1 cellular context compared by ENCODE assay signal in the genomic region with DNA sequence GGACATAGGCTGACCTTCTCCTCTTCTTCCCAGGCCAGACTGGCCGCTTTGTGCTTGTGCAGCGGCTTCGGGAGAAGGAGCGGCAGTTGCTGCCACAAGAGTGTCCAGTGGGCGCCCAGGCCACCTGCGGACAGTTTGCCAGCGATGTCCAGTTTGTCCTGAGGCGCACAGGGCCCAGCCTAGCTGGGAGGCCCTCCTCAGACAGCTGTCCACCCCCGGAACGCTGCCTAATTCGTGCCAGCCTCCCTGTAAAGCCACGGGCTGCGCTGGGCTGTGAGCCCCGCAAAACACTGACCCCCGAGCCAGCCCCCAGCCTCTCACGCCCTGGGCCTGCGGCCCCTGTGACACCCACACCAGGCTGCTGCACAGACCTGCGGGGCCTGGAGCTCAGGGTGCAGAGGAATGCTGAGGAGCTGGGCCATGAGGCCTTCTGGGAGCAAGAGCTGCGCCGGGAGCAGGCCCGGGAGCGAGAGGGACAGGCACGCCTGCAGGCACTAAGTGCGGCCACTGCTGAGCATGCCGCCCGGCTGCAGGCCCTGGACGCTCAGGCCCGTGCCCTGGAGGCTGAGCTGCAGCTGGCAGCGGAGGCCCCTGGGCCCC.
TF ChIP-seq lines count a peak whose summit lies in the region.

No MANE protein-coding gene starts in this region.

TF ChIP-seq in liver, 16 proteins besides CTCF, POLR2A, EP300 and RAD21 (continued from another document):
- TF ChIP-seq, protein P1, sequence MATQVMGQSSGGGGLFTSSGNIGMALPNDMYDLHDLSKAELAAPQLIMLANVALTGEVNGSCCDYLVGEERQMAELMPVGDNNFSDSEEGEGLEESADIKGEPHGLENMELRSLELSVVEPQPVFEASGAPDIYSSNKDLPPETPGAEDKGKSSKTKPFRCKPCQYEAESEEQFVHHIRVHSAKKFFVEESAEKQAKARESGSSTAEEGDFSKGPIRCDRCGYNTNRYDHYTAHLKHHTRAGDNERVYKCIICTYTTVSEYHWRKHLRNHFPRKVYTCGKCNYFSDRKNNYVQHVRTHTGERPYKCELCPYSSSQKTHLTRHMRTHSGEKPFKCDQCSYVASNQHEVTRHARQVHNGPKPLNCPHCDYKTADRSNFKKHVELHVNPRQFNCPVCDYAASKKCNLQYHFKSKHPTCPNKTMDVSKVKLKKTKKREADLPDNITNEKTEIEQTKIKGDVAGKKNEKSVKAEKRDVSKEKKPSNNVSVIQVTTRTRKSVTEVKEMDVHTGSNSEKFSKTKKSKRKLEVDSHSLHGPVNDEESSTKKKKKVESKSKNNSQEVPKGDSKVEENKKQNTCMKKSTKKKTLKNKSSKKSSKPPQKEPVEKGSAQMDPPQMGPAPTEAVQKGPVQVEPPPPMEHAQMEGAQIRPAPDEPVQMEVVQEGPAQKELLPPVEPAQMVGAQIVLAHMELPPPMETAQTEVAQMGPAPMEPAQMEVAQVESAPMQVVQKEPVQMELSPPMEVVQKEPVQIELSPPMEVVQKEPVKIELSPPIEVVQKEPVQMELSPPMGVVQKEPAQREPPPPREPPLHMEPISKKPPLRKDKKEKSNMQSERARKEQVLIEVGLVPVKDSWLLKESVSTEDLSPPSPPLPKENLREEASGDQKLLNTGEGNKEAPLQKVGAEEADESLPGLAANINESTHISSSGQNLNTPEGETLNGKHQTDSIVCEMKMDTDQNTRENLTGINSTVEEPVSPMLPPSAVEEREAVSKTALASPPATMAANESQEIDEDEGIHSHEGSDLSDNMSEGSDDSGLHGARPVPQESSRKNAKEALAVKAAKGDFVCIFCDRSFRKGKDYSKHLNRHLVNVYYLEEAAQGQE (IDR thresholded peaks at IDR 0.05), result no peak
- TF ChIP-seq, protein P2, sequence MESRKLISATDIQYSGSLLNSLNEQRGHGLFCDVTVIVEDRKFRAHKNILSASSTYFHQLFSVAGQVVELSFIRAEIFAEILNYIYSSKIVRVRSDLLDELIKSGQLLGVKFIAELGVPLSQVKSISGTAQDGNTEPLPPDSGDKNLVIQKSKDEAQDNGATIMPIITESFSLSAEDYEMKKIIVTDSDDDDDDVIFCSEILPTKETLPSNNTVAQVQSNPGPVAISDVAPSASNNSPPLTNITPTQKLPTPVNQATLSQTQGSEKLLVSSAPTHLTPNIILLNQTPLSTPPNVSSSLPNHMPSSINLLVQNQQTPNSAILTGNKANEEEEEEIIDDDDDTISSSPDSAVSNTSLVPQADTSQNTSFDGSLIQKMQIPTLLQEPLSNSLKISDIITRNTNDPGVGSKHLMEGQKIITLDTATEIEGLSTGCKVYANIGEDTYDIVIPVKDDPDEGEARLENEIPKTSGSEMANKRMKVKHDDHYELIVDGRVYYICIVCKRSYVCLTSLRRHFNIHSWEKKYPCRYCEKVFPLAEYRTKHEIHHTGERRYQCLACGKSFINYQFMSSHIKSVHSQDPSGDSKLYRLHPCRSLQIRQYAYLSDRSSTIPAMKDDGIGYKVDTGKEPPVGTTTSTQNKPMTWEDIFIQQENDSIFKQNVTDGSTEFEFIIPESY (IDR thresholded peaks at IDR 0.05), result no peak
- TF ChIP-seq RXRA (IDR thresholded peaks at IDR 0.05) (no peak), YY1 (IDR thresholded peaks at IDR 0.05) (no peak), FOXA2 (IDR thresholded peaks at IDR 0.05) (no peak), EGR1 (IDR thresholded peaks at IDR 0.05; ENCODE audit: low read depth in 2 of 2) (no peak), SP1 (IDR thresholded peaks at IDR 0.05) (no peak)
- TF ChIP-seq, protein P3, sequence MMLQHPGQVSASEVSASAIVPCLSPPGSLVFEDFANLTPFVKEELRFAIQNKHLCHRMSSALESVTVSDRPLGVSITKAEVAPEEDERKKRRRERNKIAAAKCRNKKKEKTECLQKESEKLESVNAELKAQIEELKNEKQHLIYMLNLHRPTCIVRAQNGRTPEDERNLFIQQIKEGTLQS (IDR thresholded peaks at IDR 0.05), result no peak
